In genomic region chr3:122682778-122683411, GRCh38 we compare ENCODE assay signal across 7 cellular contexts. TPM values are rescaled to one million over a fixed set of nuclear protein-coding genes. Genes with fewer than 3 reads are reported as not detected.
DNase-seq lines count a peak whose midpoint lies in the region; ATAC-seq and TF ChIP-seq lines count a peak whose summit lies in the region.
"Not testable (repeated sequence)": the region's sequence is repeated elsewhere in the genome, so short reads cannot be mapped to it uniquely, and the experiment has no call there.

No MANE protein-coding gene starts in this region.

- H2AK5ac ChIP-seq in mesenchymal stem cell (ENCODE audit: low read length, severe bottlenecking): not testable (repeated sequence)

- not testable (repeated sequence) for H2BK120ac ChIP-seq in mesenchymal stem cell (ENCODE audit: low read depth, low read length)

- TF ChIP-seq POLR2A in spleen (IDR thresholded peaks at IDR 0.05): not testable (repeated sequence)

- H3F3A ChIP-seq in DOHH2 (ENCODE audit: control insufficient read depth, insufficient read depth): not testable (repeated sequence)

- H3K4me3 ChIP-seq in DOHH2 (ENCODE audit: low read length): peak overlapping the region; percentile 30
- H3K4me3 ChIP-seq in fibroblast of villous mesenchyme (ENCODE audit: low read depth, low read length); mesenchymal stem cell (ENCODE audit: insufficient read depth in 1 of 2, low read depth in 1 of 2, low read length in 2 of 2): not testable (repeated sequence)
- peak overlapping the region; percentile 68 to 94 (median 81) for H3K4me3 ChIP-seq in spleen

- H2BK5ac ChIP-seq in mesenchymal stem cell (ENCODE audit: low read depth, low read length, poor library complexity, severe bottlenecking): not testable (repeated sequence)

- peaks cover 67% of the 10 kb centered on the region for H3K4me1 Mint-ChIP-seq in activated B cell treated with CpG ODN at 0.5 μM for 24 hours
- H3K4me1 Mint-ChIP-seq in activated naive CD8-positive, alpha-beta T cell (ENCODE audit: low read depth): peaks cover 67% of the 10 kb centered on the region

- H3K9me3 ChIP-seq in DOHH2 (ENCODE audit: control insufficient read depth, insufficient read depth, low read length); mesenchymal stem cell (ENCODE audit: control insufficient read depth, low read length); spleen: not testable (repeated sequence)

- H3K9ac ChIP-seq in mesenchymal stem cell (ENCODE audit: low read length): not testable (repeated sequence)

- H4K20me1 ChIP-seq in DOHH2 (ENCODE audit: control insufficient read depth, insufficient read depth, low read depth, low read length): not testable (repeated sequence)

- not testable (repeated sequence) for TF ChIP-seq CTCF in DOHH2 (IDR thresholded peaks at IDR 0.05; ENCODE audit: low read depth, low read length, poor library complexity, severe bottlenecking); activated B cell treated with CpG ODN at 0.5 μM for 24 hours (IDR thresholded peaks at IDR 0.05); fibroblast of villous mesenchyme (IDR thresholded peaks at IDR 0.05; ENCODE audit: insufficient read depth, low read depth, low read length); spleen (IDR thresholded peaks at IDR 0.05 in 8 of 11, conservative IDR thresholded peaks at IDR 0.05 in 3 of 11)

- not testable (repeated sequence) for H4K91ac ChIP-seq in mesenchymal stem cell (ENCODE audit: low read length)

- peaks cover 16% of the 10 kb centered on the region for H3K79me1 ChIP-seq in mesenchymal stem cell (replicated peaks; ENCODE audit: low read length, poor library complexity, severe bottlenecking)

- intact Hi-C loops in activated B cell treated with CpG ODN at 0.5 μM for 24 hours (cut with micrococcal nuclease): loop anchor here (5.0 kb wide), 1 partner anchor 266 kb away; the partner anchor contains the start of gene WDR5B
- intact Hi-C loops in spleen (cut with DNase I; ENCODE audit: low total_unique reads): not testable (repeated sequence)

- not testable (repeated sequence) for H3K14ac ChIP-seq in mesenchymal stem cell (ENCODE audit: low read length in 2 of 2)

- H2BK12ac ChIP-seq in mesenchymal stem cell (ENCODE audit: low read length in 2 of 2): not testable (repeated sequence)

- H3K27me3 ChIP-seq in DOHH2 (ENCODE audit: control insufficient read depth, low read length): peaks cover 14% of the 10 kb centered on the region
- H3K27me3 ChIP-seq in mesenchymal stem cell (ENCODE audit: control insufficient read depth in 1 of 2, insufficient read depth in 1 of 2, low read length in 2 of 2); spleen (replicated peaks in 1 of 7): not testable (repeated sequence)

- peak overlapping the region; percentile 87 for H3K27ac Mint-ChIP-seq in activated B cell treated with CpG ODN at 0.5 μM for 24 hours
- H3K27ac Mint-ChIP-seq in activated naive CD8-positive, alpha-beta T cell: peak overlapping the region; percentile 71

- H4K8ac ChIP-seq in mesenchymal stem cell (ENCODE audit: low read length): not testable (repeated sequence)

- H3K4me2 ChIP-seq in DOHH2 (ENCODE audit: low read length): peak overlapping the region; percentile 37
- H3K4me2 ChIP-seq in mesenchymal stem cell (ENCODE audit: low read length, poor library complexity, severe bottlenecking): not testable (repeated sequence)

- peaks cover 46% of the 10 kb centered on the region for H3K36me3 Mint-ChIP-seq in activated B cell treated with CpG ODN at 0.5 μM for 24 hours (ENCODE audit: low read depth)
- not testable (repeated sequence) for H3K36me3 Mint-ChIP-seq in activated naive CD8-positive, alpha-beta T cell

- H3K9me2 ChIP-seq in DOHH2 (replicated peaks; ENCODE audit: control insufficient read depth, low read length): not testable (repeated sequence)

- not testable (repeated sequence) for H3K27me3 Mint-ChIP-seq in activated B cell treated with CpG ODN at 0.5 μM for 24 hours; activated naive CD8-positive, alpha-beta T cell

- peak overlapping the region; percentile 90 for H3K4me3 Mint-ChIP-seq in activated B cell treated with CpG ODN at 0.5 μM for 24 hours
- peak overlapping the region; percentile 99 for H3K4me3 Mint-ChIP-seq in activated naive CD8-positive, alpha-beta T cell

- DNase-seq in HT-29 (ENCODE audit: low spot score) (peak; percentile 58), fibroblast of villous mesenchyme (ENCODE audit: low read depth) (peak; percentile 14), mesenchymal stem cell (peak; percentile 50)
- not testable (repeated sequence) for DNase-seq in activated B cell treated with CpG ODN at 0.5 μM for 24 hours, spleen

- not testable (repeated sequence) for H3K36me3 ChIP-seq in DOHH2 (ENCODE audit: control insufficient read depth, low read length); spleen
- H3K36me3 ChIP-seq in mesenchymal stem cell (ENCODE audit: control insufficient read depth in 1 of 2, insufficient read depth in 2 of 2, low read depth in 1 of 2, low read length in 2 of 2): peaks cover 13 to 16% of the 10 kb centered on the region in 2 experiments

- H3K4me1 ChIP-seq in DOHH2 (ENCODE audit: control insufficient read depth, low read length) (peaks cover 52% of the 10 kb centered on the region), mesenchymal stem cell (ENCODE audit: control insufficient read depth, insufficient read depth, low read depth, low read length) (peaks cover 14% of the 10 kb centered on the region), spleen (peaks cover 53 to 73% (median 70%) of the 10 kb centered on the region in 6 donors)

- H3K79me2 ChIP-seq in DOHH2 (ENCODE audit: control insufficient read depth, low read length): not testable (repeated sequence)

- not testable (repeated sequence) for H3K23ac ChIP-seq in mesenchymal stem cell (ENCODE audit: low read length in 2 of 2)

- not testable (repeated sequence) for H3K18ac ChIP-seq in mesenchymal stem cell (ENCODE audit: low read depth in 1 of 2, low read length in 2 of 2)

- not testable (repeated sequence) for H3K4ac ChIP-seq in mesenchymal stem cell (ENCODE audit: low read depth in 1 of 2, low read length in 2 of 2)

- H2AFZ ChIP-seq in mesenchymal stem cell (ENCODE audit: low read depth, low read length): not testable (repeated sequence)

- POLR2A ChIA-PET in activated B cell treated with CpG ODN at 0.5 μM for 24 hours (lab: Charles Lee): interaction anchor here (0.7 to 7.7 kb wide), 5 partner anchors 9 to 313 kb away, joined by 3 to 126 read pairs (median 7); partner anchors contain the start of genes DTX3L and PARP9

- H2BK15ac ChIP-seq in mesenchymal stem cell (ENCODE audit: low read depth, poor library complexity, severe bottlenecking): not testable (repeated sequence)

- 97% methylated on average over 5 of the region's 11 CpGs for WGBS in mesenchymal stem cell
- 58 to 69% (median 59%) methylated on average over 11 of the region's 11 CpGs for WGBS in spleen, 5 donors

- not testable (repeated sequence) for H3K27ac ChIP-seq in DOHH2 (ENCODE audit: low read depth, low read length); mesenchymal stem cell (ENCODE audit: low read length, poor library complexity, severe bottlenecking)
- H3K27ac ChIP-seq in spleen: peak overlapping the region; percentile 94 to 99 (median 96)

- CTCF ChIA-PET in activated B cell treated with CpG ODN at 0.5 μM for 24 hours (lab: Charles Lee): not testable (repeated sequence)

- not testable (repeated sequence) for H3K9me3 Mint-ChIP-seq in activated B cell treated with CpG ODN at 0.5 μM for 24 hours; activated naive CD8-positive, alpha-beta T cell (ENCODE audit: low read depth)

- ATAC-seq in activated B cell treated with CpG ODN at 0.5 μM for 24 hours (ENCODE audit: low read depth): peak; percentile 7

RNA-seq across cellular contexts. Expression of gene PARP14, which starts 2.3 kb away (rescaled TPM):
- total RNA-seq in HT-29 (2014; rRNA removed; shearing (Covaris generic)): 42.4 and 50.7 TPM in 2 replicates
- total RNA-seq in activated B cell treated with CpG ODN at 0.5 μM for 24 hours (186 and 221 TPM in 2 replicates), fibroblast of villous mesenchyme (60.9 and 91.1 TPM in 2 replicates), spleen (100 to 1,000 TPM; 123 to 187 (median 176) TPM)
- polyA plus RNA-seq in mesenchymal stem cell (2013, experiment 1 of 2): 23.9 TPM
- 22.3 TPM for polyA plus RNA-seq in mesenchymal stem cell (2013, experiment 2 of 2)
- 10 to 100 TPM; 17.4 to 43.5 (median 36.7) TPM for polyA plus RNA-seq in spleen
